In genomic region chr19:18294467-18294864, GRCh38 we compare ENCODE assay signal across 8 cellular contexts. TPM values are rescaled to one million over a fixed set of nuclear protein-coding genes. Genes with fewer than 3 reads are reported as not detected.
DNase-seq lines count a peak whose midpoint lies in the region; ATAC-seq and TF ChIP-seq lines count a peak whose summit lies in the region.

No MANE protein-coding gene starts in this region.

- peaks cover 9% of the 10 kb centered on the region for H3K23me2 ChIP-seq in H9 (ENCODE audit: insufficient read length, low read depth, low read length, poor library complexity, severe bottlenecking)

- H3K4me2 ChIP-seq in H9 (ENCODE audit: insufficient read depth, insufficient read length, low read length) = no peak overlapping the region
- H3K4me2 ChIP-seq in osteoblast (ENCODE audit: insufficient read depth, low read length) = no peak overlapping the region

- H3K9me3 ChIP-seq in H9 (ENCODE audit: control insufficient read depth, low read depth, low read length) = no peaks in the 10 kb centered on the region
- no peaks in the 10 kb centered on the region for H3K9me3 ChIP-seq in osteoblast (ENCODE audit: low read depth, low read length)
- no peaks in the 10 kb centered on the region for H3K9me3 ChIP-seq in tibial artery

- H3K4ac ChIP-seq in H9 (ENCODE audit: low read depth, low read length) = no peak overlapping the region

- no CpG with 5 or more reads among the region's 9 CpGs for WGBS in H9 (ENCODE audit: extremely low coverage, insufficient read length, low lambda C conversion rate)

- no peak overlapping the region for H3K18ac ChIP-seq in H9 (ENCODE audit: insufficient read length, low read depth, low read length)

- peak; percentile 64 for DNase-seq in H9
- DNase-seq in caudate nucleus (lab: John Stamatoyannopoulos, UW) = peak in 50 of 61 donors; percentile 5 to 92 (median 58)
- DNase-seq in osteoblast (ENCODE audit: insufficient read length, low spot score, missing footprints) = peak; percentile 65
- DNase-seq in tibial artery = peak in 1 of 2 donors; percentile 35
- no peak for DNase-seq in nephron progenitor cell
- no peak for DNase-seq in COLO829 (ENCODE audit: low spot score)

- peak; percentile 54 to 58 for ATAC-seq in activated CD4-positive, CD25-positive, alpha-beta regulatory T cell treated with anti-CD3 and anti-CD28 coated beads, Interleukin-2, amount 50 U/mL, for 24 hours
- ATAC-seq in GM21381 (IDR thresholded peaks at IDR 0.05; ENCODE audit: unreplicated experiment) = no peak

- no peak overlapping the region for H4K5ac ChIP-seq in H9 (ENCODE audit: insufficient read length, low read depth, low read length)

- H3K4me1 Mint-ChIP-seq in H9 (peaks cover 31 to 40% of the 10 kb centered on the region in 2 experiments), nephron progenitor cell (peaks cover 48% of the 10 kb centered on the region)

- H3K36me3 ChIP-seq in osteoblast (ENCODE audit: insufficient read depth, low read length) = no peaks in the 10 kb centered on the region
- no peaks in the 10 kb centered on the region for H3K36me3 ChIP-seq in tibial artery

- H3K79me2 ChIP-seq in H9 (ENCODE audit: insufficient read depth, low read length) = no peaks in the 10 kb centered on the region; the same call in 1 of the 2 replicates
- H3K79me2 ChIP-seq in osteoblast (ENCODE audit: insufficient read depth, low read length) = no peaks in the 10 kb centered on the region

- H3K4me3 Mint-ChIP-seq in H9 (no peak overlapping the region; a peak in 1 of 5 replicates), nephron progenitor cell (no peak overlapping the region)

- no peaks in the 10 kb centered on the region for H3K27me3 ChIP-seq in H9 (ENCODE audit: insufficient read depth, low read length)
- H3K27me3 ChIP-seq in osteoblast (ENCODE audit: insufficient read depth, low read length) = no peaks in the 10 kb centered on the region
- H3K27me3 ChIP-seq in tibial artery = no peaks in the 10 kb centered on the region

- H3K4me1 ChIP-seq in H9 (ENCODE audit: insufficient read depth, low read length) (peaks cover 5% of the 10 kb centered on the region; the same call in 1 of the 2 replicates), osteoblast (ENCODE audit: insufficient read depth, low read length) (peaks cover 26% of the 10 kb centered on the region), tibial artery (peaks cover 8 to 40% (median 35%) of the 10 kb centered on the region in 4 donors)

- H3K36me3 Mint-ChIP-seq in H9 (ENCODE audit: insufficient read depth in 1 of 3, low read depth in 3 of 3) = no peaks in the 10 kb centered on the region; a peak in 2 of 7 replicates
- H3K36me3 Mint-ChIP-seq in nephron progenitor cell (ENCODE audit: low read depth) = no peaks in the 10 kb centered on the region

- no peak overlapping the region for H2BK20ac ChIP-seq in H9 (ENCODE audit: low read depth, low read length, poor library complexity, severe bottlenecking)

- H3K56ac ChIP-seq in H9 (ENCODE audit: insufficient read length, low read depth, low read length) = no peak overlapping the region

- H3K23ac ChIP-seq in H9 (ENCODE audit: insufficient read length, low read depth, low read length) = no peak overlapping the region

- H3K79me1 ChIP-seq in H9 (ENCODE audit: insufficient read depth, low read depth, low read length, poor library complexity, severe bottlenecking) = no peaks in the 10 kb centered on the region

- H4K20me1 ChIP-seq in H9 (ENCODE audit: control insufficient read depth, insufficient read depth, insufficient read length) (no peaks in the 10 kb centered on the region), osteoblast (ENCODE audit: insufficient read depth, low read length) (no peaks in the 10 kb centered on the region)

- H3K27ac ChIP-seq in H9 (ENCODE audit: insufficient read length, low read depth, low read length) (no peak overlapping the region), caudate nucleus (ENCODE audit: low read depth, low read length) (peak overlapping the region; percentile 96), osteoblast (ENCODE audit: low read depth, low read length) (no peak overlapping the region), tibial artery (peak overlapping the region; percentile 95 to 99)

- H4K8ac ChIP-seq in H9 (replicated peaks; ENCODE audit: insufficient read length, low read depth, low read length) = no peak overlapping the region

- H3K27ac Mint-ChIP-seq in H9 (peak overlapping the region; percentile 51 to 60 (median 53); a peak in 5 of 7 replicates), nephron progenitor cell (no peak overlapping the region)

- intact Hi-C loops in tibial artery (cut with DNase I; ENCODE audit: low total_unique reads) = no loop called here

- no peak overlapping the region for H4K91ac ChIP-seq in H9 (ENCODE audit: insufficient read length, low read depth, low read length)

- H2BK12ac ChIP-seq in H9 (ENCODE audit: insufficient read length, low read depth, low read length) = no peak overlapping the region

- H3K4me3 ChIP-seq in osteoblast (ENCODE audit: insufficient read depth, low read length) = no peak overlapping the region
- no peak overlapping the region for H3K4me3 ChIP-seq in tibial artery

- no peak overlapping the region for H2AK5ac ChIP-seq in H9 (ENCODE audit: insufficient read length, low read length)

- H2BK120ac ChIP-seq in H9 (ENCODE audit: low read depth, low read length, poor library complexity, severe bottlenecking) = no peak overlapping the region

- H3K27me3 Mint-ChIP-seq in H9 (ENCODE audit: low read depth) (peaks cover 5% of the 10 kb centered on the region), nephron progenitor cell (ENCODE audit: low read depth, poor library complexity) (peaks cover 5% of the 10 kb centered on the region)

- no peak overlapping the region for H2BK15ac ChIP-seq in H9 (ENCODE audit: low read depth, low read length)

- no peak overlapping the region for H3K14ac ChIP-seq in H9 (ENCODE audit: insufficient read depth, low read length)

- TF ChIP-seq CTCF in H9 (conservative IDR thresholded peaks at IDR 0.05) (no peak), osteoblast (IDR thresholded peaks at IDR 0.05; ENCODE audit: extremely low read depth, low read depth, low read length) (no peak), tibial artery (IDR thresholded peaks at IDR 0.05) (no peak), nephron progenitor cell (IDR thresholded peaks at IDR 0.05) (no peak)

- no peaks in the 10 kb centered on the region; a peak in 2 of 5 replicates for H3K9me3 Mint-ChIP-seq in H9
- no peaks in the 10 kb centered on the region for H3K9me3 Mint-ChIP-seq in nephron progenitor cell

- no peak overlapping the region for H2BK5ac ChIP-seq in H9 (ENCODE audit: insufficient read length, low read length)

- H2AFZ ChIP-seq in H9 (ENCODE audit: low read length) (no peak overlapping the region), osteoblast (ENCODE audit: low read length) (no peak overlapping the region)

- no peak overlapping the region for H3K9ac ChIP-seq in H9 (ENCODE audit: extremely low read depth, insufficient read length, low read length)

- no peak overlapping the region for H3T11ph ChIP-seq in H9 (ENCODE audit: low read length)

RNA-seq across cellular contexts. Expression of gene JUND, which starts 13.0 kb away (rescaled TPM):
- total RNA-seq in H9 (2021) = 103 and 109 TPM in 2 replicates
- total RNA-seq in osteoblast = 170 and 172 TPM in 2 replicates

RNA-seq across cellular contexts. Expression of gene IQCN, which starts 20.2 kb away (rescaled TPM):
- total RNA-seq in H9 (2021) (0.39 and 0.48 TPM in 2 replicates), osteoblast (2.5 and 3.5 TPM in 2 replicates)

RNA-seq across cellular contexts. Expression of gene LSM4, which starts 28.4 kb away (rescaled TPM):
- total RNA-seq in H9 (2021) = 342 and 344 TPM in 2 replicates
- 74.3 and 74.6 TPM in 2 replicates for total RNA-seq in osteoblast

RNA-seq across cellular contexts. Expression of gene PGPEP1, which starts 45.9 kb away (rescaled TPM):
- total RNA-seq in H9 (2021) = 61.4 and 64.8 TPM in 2 replicates
- total RNA-seq in osteoblast = 31.1 and 56.3 TPM in 2 replicates

Comparison
In these comparisons a context has a peak if more than half of its experiments do, and no peak if none do; other contexts are left out.
1. DNase-seq: peak in H9 (single experiment), caudate nucleus (50 of 61) and osteoblast (single experiment); none in nephron progenitor cell (single experiment) and COLO829 (single experiment).
2. H3K27ac ChIP-seq: peak in caudate nucleus (single experiment) and tibial artery (2 of 2); none in H9 (single experiment) and osteoblast (single experiment).